ENCODE assay signal across 15 cellular contexts in genomic region chr5:16602182-16602581, GRCh38. TPM values are rescaled to one million over a fixed set of nuclear protein-coding genes. Genes with fewer than 3 reads are reported as not detected.
A peak's percentile ranks its signal among the peaks of the same experiment; 100 is the strongest.
DNase-seq lines count a peak whose midpoint lies in the region; ATAC-seq, FAIRE-seq and TF ChIP-seq lines count a peak whose summit lies in the region.
"Had no signal": no experiment of that assay in that cellular context is flagged by ENCODE, and none has a peak within 500 bp of the region (broad histone marks: within the 10 kb centered on the region; RNA-seq: fewer than 3 reads in every experiment).

No MANE protein-coding gene starts in this region.

- peaks cover 17 to 87% (median 33%) of the 10 kb centered on the region in 4 donors for H3K4me1 Mint-ChIP-seq in CD4-positive, CD25-positive, alpha-beta regulatory T cell
- H3K4me1 Mint-ChIP-seq in neural progenitor cell: peaks cover 14% of the 10 kb centered on the region

- peaks cover 62% of the 10 kb centered on the region for H3K36me3 Mint-ChIP-seq in CD4-positive, CD25-positive, alpha-beta regulatory T cell
- H3K36me3 Mint-ChIP-seq in neural progenitor cell: no peaks in the 10 kb centered on the region

- peaks cover 26% of the 10 kb centered on the region for H3K36me3 ChIP-seq in CD4-positive, CD25-positive, alpha-beta regulatory T cell (ENCODE audit: control insufficient read depth, insufficient read depth, low read length)
- H3K36me3 ChIP-seq in H7 (replicated peaks; ENCODE audit: control insufficient read depth, insufficient read depth, low read length): no peaks in the 10 kb centered on the region
- no peaks in the 10 kb centered on the region for H3K36me3 ChIP-seq in bronchial epithelial cell (ENCODE audit: control insufficient read depth, insufficient read depth, low read length)
- H3K36me3 ChIP-seq in neural progenitor cell: no peaks in the 10 kb centered on the region

- peak overlapping the region; percentile 38 for H2AFZ ChIP-seq in neural progenitor cell (replicated peaks)

- H3K9ac ChIP-seq in neural progenitor cell: no peak overlapping the region
- H3K9ac ChIP-seq: BLaER1 treated with 17β-estradiol and CSF1 and Interleukin-3, amounts not matched to agents 10 nM and 100 nM had no signal

- peak overlapping the region in 2 of 3 donors; percentile 21 to 35 for H3K27ac Mint-ChIP-seq in CD4-positive, CD25-positive, alpha-beta regulatory T cell
- no peak overlapping the region for H3K27ac Mint-ChIP-seq in neural progenitor cell
- H3K27ac Mint-ChIP-seq: CD4-positive, alpha-beta T cell had no signal

- no peaks in the 10 kb centered on the region for H3K27me3 ChIP-seq in CD4-positive, CD25-positive, alpha-beta regulatory T cell (ENCODE audit: control insufficient read depth, insufficient read depth, low read length)
- H3K27me3 ChIP-seq in H7 (ENCODE audit: control insufficient read depth, insufficient read depth, low read length) (no peaks in the 10 kb centered on the region), bronchial epithelial cell (ENCODE audit: control insufficient read depth, insufficient read depth, low read length) (no peaks in the 10 kb centered on the region), neural progenitor cell (no peaks in the 10 kb centered on the region)
- H3K27me3 ChIP-seq: BLaER1 treated with 17β-estradiol and CSF1 and Interleukin-3, amounts not matched to agents 10 nM and 100 nM had no signal

- H3K4me1 ChIP-seq in CD4-positive, CD25-positive, alpha-beta regulatory T cell (ENCODE audit: control insufficient read depth, insufficient read depth, low read length, poor library complexity, severe bottlenecking): no peaks in the 10 kb centered on the region
- H3K4me1 ChIP-seq in neural progenitor cell: peaks cover 9% of the 10 kb centered on the region

- peak overlapping the region; percentile 24 for H3K4me2 ChIP-seq in neural progenitor cell

- no peaks in the 10 kb centered on the region for H3K27me3 Mint-ChIP-seq in CD4-positive, CD25-positive, alpha-beta regulatory T cell
- peaks cover 16% of the 10 kb centered on the region for H3K27me3 Mint-ChIP-seq in neural progenitor cell (ENCODE audit: insufficient read depth, low read depth)
- H3K27me3 Mint-ChIP-seq: CD4-positive, alpha-beta T cell had no signal

- no peak overlapping the region for H3K27ac ChIP-seq in CD4-positive, CD25-positive, alpha-beta regulatory T cell (ENCODE audit: insufficient read depth, low read length, poor library complexity, severe bottlenecking)
- no peak overlapping the region for H3K27ac ChIP-seq in neural progenitor cell
- H3K27ac ChIP-seq: BLaER1 treated with 17β-estradiol and CSF1 and Interleukin-3, amounts not matched to agents 10 nM and 100 nM had no signal

- H3K79me2 ChIP-seq in neural progenitor cell (ENCODE audit: low read depth): no peaks in the 10 kb centered on the region

- TF ChIP-seq CTCF in bronchial epithelial cell (IDR thresholded peaks at IDR 0.05; ENCODE audit: insufficient read depth, low read length, severe bottlenecking) (no peak), neural progenitor cell (IDR thresholded peaks at IDR 0.05) (no peak)

- peak; percentile 81 for FAIRE-seq in bronchial epithelial cell (lab: Jason Lieb, UNC)
- FAIRE-seq: GM12878, H1 had no signal

- no peaks in the 10 kb centered on the region for H3F3A ChIP-seq in neural progenitor cell (ENCODE audit: low read depth)

- H3K4me3 Mint-ChIP-seq in CD4-positive, CD25-positive, alpha-beta regulatory T cell: peak overlapping the region in 1 of 4 donors; percentile 32
- no peak overlapping the region for H3K4me3 Mint-ChIP-seq in neural progenitor cell
- H3K4me3 Mint-ChIP-seq: CD4-positive, alpha-beta T cell had no signal

- H3K9me3 Mint-ChIP-seq in CD4-positive, CD25-positive, alpha-beta regulatory T cell: no peaks in the 10 kb centered on the region
- peaks cover 5% of the 10 kb centered on the region for H3K9me3 Mint-ChIP-seq in neural progenitor cell
- H3K9me3 Mint-ChIP-seq: CD4-positive, alpha-beta T cell had no signal

- no peaks in the 10 kb centered on the region for H3K9me3 ChIP-seq in CD4-positive, CD25-positive, alpha-beta regulatory T cell (ENCODE audit: control insufficient read depth in 2 of 2, low read length in 2 of 2)
- H3K9me3 ChIP-seq in neural progenitor cell (ENCODE audit: low read depth): no peaks in the 10 kb centered on the region

- no peak overlapping the region for H3K4me3 ChIP-seq in CD4-positive, CD25-positive, alpha-beta regulatory T cell (ENCODE audit: low read depth, low read length)
- H3K4me3 ChIP-seq in H7 (ENCODE audit: insufficient read depth, low read depth, low read length) (no peak overlapping the region), bronchial epithelial cell (ENCODE audit: low read depth, low read length) (no peak overlapping the region), neural progenitor cell (no peak overlapping the region)
- H3K4me3 ChIP-seq: BLaER1 treated with 17β-estradiol and CSF1 and Interleukin-3, amounts not matched to agents 10 nM and 100 nM; GM12878 had no signal

- H4K20me1 ChIP-seq in neural progenitor cell (ENCODE audit: low read depth): no peaks in the 10 kb centered on the region

- no peak for DNase-seq in CD4-positive, CD25-positive, alpha-beta regulatory T cell
- DNase-seq in H7 (peak; percentile 33), bronchial epithelial cell (ENCODE audit: low read depth) (no peak), neural progenitor cell (ENCODE audit: low spot score) (no peak), T-helper 1 cell (no peak)
- no peak for DNase-seq in activated CD4-positive, alpha-beta T cell treated with anti-CD3 and anti-CD28 coated beads for 4 hours
- DNase-seq: ACHN; CD4-positive, alpha-beta T cell; DMS79; HCEC 1CT had no signal

- no peak for ATAC-seq in CD4-positive, CD25-positive, alpha-beta regulatory T cell (ENCODE audit: low read depth in 2 of 2)
- no peak for ATAC-seq in GM18498 (IDR thresholded peaks at IDR 0.05; ENCODE audit: unreplicated experiment)
- ATAC-seq: GM12878 had no signal

RNA-seq across cellular contexts. Expression of gene RETREG1, which starts 14.6 kb away (rescaled TPM):
- 31.0 TPM for total RNA-seq in CD4-positive, CD25-positive, alpha-beta regulatory T cell
- polyA plus RNA-seq in CD4-positive, CD25-positive, alpha-beta regulatory T cell: 100 to 1,000 TPM in 1 of 4 donors, 10 to 100 TPM in 3; 52.1 to 123 (median 78.7) TPM
- 0.28 and 0.74 TPM in 2 replicates for total RNA-seq in H7 (2014; rRNA removed; shearing (Covaris generic))
- total RNA-seq in bronchial epithelial cell (0.53 and 1.2 TPM in 2 replicates), neural progenitor cell (ENCODE audit: low replicate concordance) (0.99 and 3.0 TPM in 2 replicates)
- total RNA-seq: G401 had no signal
